Comparison of ENCODE assay signal across 36 cellular contexts in the genomic region with DNA sequence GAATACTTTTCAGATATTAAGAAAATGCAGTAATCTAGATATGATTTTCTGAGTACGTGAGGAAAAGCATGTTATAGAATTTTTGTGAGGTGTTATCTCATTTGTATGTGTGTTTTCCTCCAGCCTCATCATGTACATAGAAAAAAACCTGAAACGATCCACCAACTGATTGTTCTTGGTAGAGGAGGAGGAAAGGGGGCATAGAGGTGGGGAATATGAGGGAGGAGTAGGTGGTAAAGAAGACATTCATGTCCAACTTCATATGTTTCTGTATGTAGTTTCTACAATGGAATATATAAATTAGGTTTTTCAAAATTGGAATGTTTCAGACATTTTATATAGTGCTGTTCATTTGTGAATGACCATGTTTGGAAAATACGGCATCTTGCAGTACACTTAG.
"Had no signal": no experiment of that assay in that cellular context is flagged by ENCODE, and none has a peak within 500 bp of the region (broad histone marks: within the 10 kb centered on the region; RNA-seq: fewer than 3 reads in every experiment).

No MANE protein-coding gene starts in this region.

- H3K4me3 Mint-ChIP-seq: activated CD4-positive, alpha-beta T cell treated with anti-CD3 and anti-CD28 coated beads for 36 hours; activated CD4-positive, alpha-beta T cell treated with anti-CD3 and anti-CD28 coated beads, Interleukin-2, amount 10 ng/mL, durations not matched to agents 7 days and 5 days; activated CD8-positive, alpha-beta T cell treated with anti-CD3 and anti-CD28 coated beads for 36 hours; activated naive CD4-positive, alpha-beta T cell treated with anti-CD3 and anti-CD28 coated beads for 36 hours; activated naive CD8-positive, alpha-beta T cell treated with anti-CD3 and anti-CD28 coated beads for 36 hours; activated T-cell treated with anti-CD3 and anti-CD28 coated beads, Interleukin-2, amount 50 U/mL, for 4 hours; activated T-cell treated with anti-CD3 and anti-CD28 coated beads, Interleukin-2, amount 50 U/mL, for 72 hours; activated T-helper 1 cell treated with anti-CD3 and anti-CD28 coated beads, Interleukin-12 subunit alpha, Interleukin-12 subunit beta, Interleukin-2, Interleukin-4 antibody, amounts not matched to agents 30 ng/mL and 10 ng/mL and 1 ng/mL, durations not matched to agents 14 hours and 24 hours and 36 hours; activated T-helper 17 cell treated with anti-CD3 and anti-CD28 coated beads, Interleukin-2, amount 50 U/mL, for 72 hours; T-helper 1 cell treated with Interleukin-12 subunit alpha and Interleukin-12 subunit beta and Interleukin-4 antibody, amounts not matched to agents 30 μg/mL and 1 μg/mL, for 36 hours; T-helper 2 cell treated with Interferon-gamma antibody and Interleukin-4, amounts not matched to agents 5 μg/mL and 100 μg/mL, for 36 hours; WTC11 had no signal

- H3K27ac ChIP-seq: adrenal gland, body of pancreas, brain microvascular endothelial cell, breast epithelium, WERI-Rb-1 had no signal

- H3K4me1 Mint-ChIP-seq: activated CD4-positive, alpha-beta T cell treated with anti-CD3 and anti-CD28 coated beads for 36 hours; activated CD4-positive, alpha-beta T cell treated with anti-CD3 and anti-CD28 coated beads, Interleukin-2, amount 10 ng/mL, durations not matched to agents 7 days and 5 days; activated naive CD8-positive, alpha-beta T cell treated with anti-CD3 and anti-CD28 coated beads for 36 hours; activated T-helper 17 cell treated with anti-CD3 and anti-CD28 coated beads, Interleukin-2, amount 50 U/mL, for 72 hours; WTC11 had no signal

- H3K27me3 Mint-ChIP-seq: activated CD4-positive, alpha-beta T cell treated with anti-CD3 and anti-CD28 coated beads for 36 hours; activated CD4-positive, alpha-beta T cell treated with anti-CD3 and anti-CD28 coated beads, Interleukin-2, amount 10 ng/mL, durations not matched to agents 7 days and 5 days; activated CD8-positive, alpha-beta T cell treated with anti-CD3 and anti-CD28 coated beads for 36 hours; activated naive CD8-positive, alpha-beta T cell treated with anti-CD3 and anti-CD28 coated beads for 36 hours; activated T-helper 17 cell treated with anti-CD3 and anti-CD28 coated beads, Interleukin-2, amount 50 U/mL, for 72 hours had no signal

- DNase-seq: activated CD4-positive, alpha-beta T cell treated with anti-CD3 and anti-CD28 coated beads for 1 hour; activated CD4-positive, alpha-beta T cell treated with anti-CD3 and anti-CD28 coated beads for 36 hours; activated CD4-positive, alpha-beta T cell treated with anti-CD3 and anti-CD28 coated beads for 48 hours; activated CD4-positive, alpha-beta T cell treated with anti-CD3 and anti-CD28 coated beads, Interleukin-2, amount 10 ng/mL, durations not matched to agents 7 days and 5 days; activated CD4-positive, alpha-beta T cell treated with anti-CD3 and anti-CD28 coated beads, Interleukin-2, amount 50 U/mL, for 48 hours; activated CD4-positive, CD25-positive, alpha-beta regulatory T cell; activated CD8-positive, alpha-beta memory T cell treated with anti-CD3 and anti-CD28 coated beads, Interleukin-2, amount 50 U/mL, for 4 hours; activated CD8-positive, alpha-beta T cell treated with anti-CD3 and anti-CD28 coated beads for 36 hours; activated effector memory CD4-positive, alpha-beta T cell treated with anti-CD3 and anti-CD28 coated beads, Interleukin-2, amount 50 U/mL, for 16 hours; activated gamma-delta T cell treated with Interleukin-2 at 50 U/mL for 16 hours; activated naive CD4-positive, alpha-beta T cell; activated naive CD4-positive, alpha-beta T cell treated with anti-CD3 and anti-CD28 coated beads for 36 hours; activated naive CD4-positive, alpha-beta T cell treated with anti-CD3 and anti-CD28 coated beads, Interleukin-2, amount 50 U/mL, for 16 hours; activated naive CD8-positive, alpha-beta T cell treated with anti-CD3 and anti-CD28 coated beads for 36 hours; activated T-cell treated with anti-CD3 and anti-CD28 coated beads for 4 hours; activated T-cell treated with anti-CD3 and anti-CD28 coated beads, Interleukin-2, amount 50 U/mL, for 1 hour; activated T-cell treated with anti-CD3 and anti-CD28 coated beads, Interleukin-2, amount 50 U/mL, for 4 hours; activated T-cell treated with anti-CD3 and anti-CD28 coated beads, Interleukin-2, amount 50 U/mL, for 72 hours; adrenal gland; amniotic stem cell; aorta; body of pancreas; brain microvascular endothelial cell; central memory CD4-positive, alpha-beta T cell; T-helper 1 cell; T-helper 2 cell; T-helper 9 cell; WERI-Rb-1 had no signal

- H3K4me1 ChIP-seq: body of pancreas, breast epithelium had no signal

- H3K4me3 ChIP-seq: adrenal gland, body of pancreas, breast epithelium had no signal

- ATAC-seq: activated CD4-positive, alpha-beta T cell treated with anti-CD3 and anti-CD28 coated beads for 36 hours; activated CD4-positive, CD25-positive, alpha-beta regulatory T cell treated with anti-CD3 and anti-CD28 coated beads, Interleukin-2, amount 50 U/mL, for 24 hours; activated CD8-positive, alpha-beta T cell treated with anti-CD3 and anti-CD28 coated beads for 36 hours; activated naive CD4-positive, alpha-beta T cell treated with anti-CD3 and anti-CD28 coated beads, Interleukin-2, amount 50 U/mL, for 72 hours; activated T-cell treated with anti-CD3 and anti-CD28 coated beads, Interleukin-2, amount 50 U/mL, for 4 hours; activated T-cell treated with anti-CD3 and anti-CD28 coated beads, Interleukin-2, amount 50 U/mL, for 72 hours; activated T-helper 17 cell treated with anti-CD3 and anti-CD28 coated beads, Interleukin-2, amount 50 U/mL, for 72 hours; body of pancreas; WTC11 had no signal

- H3K27ac Mint-ChIP-seq: activated CD4-positive, alpha-beta T cell treated with anti-CD3 and anti-CD28 coated beads for 36 hours; activated CD4-positive, alpha-beta T cell treated with anti-CD3 and anti-CD28 coated beads, Interleukin-2, amount 10 ng/mL, durations not matched to agents 7 days and 5 days; activated CD8-positive, alpha-beta T cell treated with anti-CD3 and anti-CD28 coated beads for 36 hours; activated naive CD4-positive, alpha-beta T cell treated with anti-CD3 and anti-CD28 coated beads for 36 hours; activated naive CD4-positive, alpha-beta T cell treated with anti-CD3 and anti-CD28 coated beads, Interleukin-2, amount 50 U/mL, for 72 hours; activated naive CD8-positive, alpha-beta T cell treated with anti-CD3 and anti-CD28 coated beads for 36 hours; activated T-cell treated with anti-CD3 and anti-CD28 coated beads, Interleukin-2, amount 50 U/mL, for 72 hours; activated T-helper 1 cell treated with anti-CD3 and anti-CD28 coated beads, Interleukin-12 subunit alpha, Interleukin-12 subunit beta, Interleukin-2, Interleukin-4 antibody, amounts not matched to agents 30 ng/mL and 10 ng/mL and 1 ng/mL, durations not matched to agents 14 hours and 24 hours and 36 hours; activated T-helper 17 cell treated with anti-CD3 and anti-CD28 coated beads, Interleukin-2, amount 50 U/mL, for 72 hours; T-helper 1 cell treated with Interleukin-12 subunit alpha and Interleukin-12 subunit beta and Interleukin-4 antibody, amounts not matched to agents 30 μg/mL and 1 μg/mL, for 36 hours; T-helper 2 cell treated with Interferon-gamma antibody and Interleukin-4, amounts not matched to agents 5 μg/mL and 100 μg/mL, for 36 hours had no signal

- H3K27me3 ChIP-seq: adrenal gland, body of pancreas, brain microvascular endothelial cell, breast epithelium had no signal
